1 cellular context compared by ENCODE assay signal in the genomic region with DNA sequence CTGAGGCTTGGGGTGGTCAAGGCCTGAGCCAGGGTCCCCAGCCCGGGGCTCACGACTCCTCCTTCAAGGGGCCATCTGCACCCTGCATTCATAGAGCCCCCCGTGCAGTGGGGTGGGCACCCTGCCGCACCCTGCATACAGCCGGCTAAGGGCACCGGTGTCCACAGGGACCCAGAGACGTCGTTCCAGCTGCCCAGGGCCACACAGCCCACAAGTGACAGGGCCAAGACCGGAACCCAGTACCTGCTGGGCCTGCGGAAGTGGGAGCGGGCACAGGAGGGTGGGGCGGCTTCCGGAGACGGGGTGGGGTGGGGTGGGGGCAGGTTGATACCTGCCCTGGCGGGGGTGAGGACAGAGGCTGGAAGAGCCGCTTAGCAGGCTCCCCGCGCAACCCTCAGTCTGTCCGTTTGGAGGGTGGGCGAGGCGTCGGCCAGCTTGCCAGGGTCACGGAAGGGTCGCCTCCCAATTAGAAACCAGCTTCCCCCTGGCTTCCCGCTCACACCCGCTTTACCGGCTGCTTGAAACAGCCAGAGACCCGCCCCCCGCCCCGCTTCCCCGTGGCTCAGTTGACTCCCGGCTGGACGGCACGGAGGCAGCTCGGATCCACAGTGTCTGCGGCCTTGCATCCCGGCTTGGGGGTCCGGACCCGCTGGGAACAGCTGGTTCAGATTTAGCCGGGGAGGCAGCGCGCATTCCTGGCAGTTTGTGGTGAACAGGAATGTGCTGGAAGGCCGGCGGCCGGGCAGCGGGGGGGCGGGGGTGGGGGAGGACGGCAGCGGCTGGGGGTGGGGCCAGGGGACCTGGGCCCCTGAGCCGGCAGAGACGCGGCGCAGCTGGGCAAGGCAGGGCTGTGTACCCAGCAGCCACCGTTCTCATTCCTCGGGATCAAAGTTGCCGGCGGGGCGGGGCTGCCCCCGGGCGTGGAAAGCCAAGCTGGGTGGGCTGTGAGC.
A peak's percentile ranks its signal among the peaks of the same experiment; 100 is the strongest.
TF ChIP-seq lines count a peak whose summit lies in the region.

No MANE protein-coding gene starts in this region.

TF ChIP-seq in GM12878, 131 proteins besides CTCF, POLR2A, EP300 and RAD21 (continued from another document):
- TF ChIP-seq ZBTB40 (IDR thresholded peaks at IDR 0.05; ENCODE audit: borderline replicate concordance) (peak; percentile 75), FOS (IDR thresholded peaks at IDR 0.05; ENCODE audit: borderline replicate concordance, extremely low read depth, insufficient read length) (no peak), HSF1 (IDR thresholded peaks at IDR 0.05; ENCODE audit: low read depth, low read length) (no peak), JUNB (IDR thresholded peaks at IDR 0.05) (no peak), ZBTB11 (CRISPR knock-in tag; IDR thresholded peaks at IDR 0.05) (peak; percentile 48; the same call in 1 of the 2 replicates), CBX3 (IDR thresholded peaks at IDR 0.05; ENCODE audit: borderline replicate concordance, low read depth) (no peak), ZNF384 (IDR thresholded peaks at IDR 0.05; ENCODE audit: borderline replicate concordance, low read depth, low read length) (no peak), EED (IDR thresholded peaks at IDR 0.05; ENCODE audit: low read depth) (peak; percentile 41; the same call in 1 of the 2 replicates), NR2F1 (conservative IDR thresholded peaks at IDR 0.05) (peak; percentile 65; the same call in 1 of the 2 replicates), KDM1A (IDR thresholded peaks at IDR 0.05; ENCODE audit: borderline replicate concordance) (no peak), RAD51 (IDR thresholded peaks at IDR 0.05) (no peak), FOXM1 (IDR thresholded peaks at IDR 0.05; ENCODE audit: low read depth, low read length) (no peak), IKZF2 (IDR thresholded peaks at IDR 0.05) (peak; percentile 12 to 66; a peak in 1 of 4 replicates), NR2C2 (IDR thresholded peaks at IDR 0.05; ENCODE audit: borderline replicate concordance, control insufficient read depth, insufficient read length, low read depth) (no peak), NR2C1 (IDR thresholded peaks at IDR 0.05) (no peak), GABPA (IDR thresholded peaks at IDR 0.05; ENCODE audit: low read depth) (peak; percentile 78; the same call in 1 of the 2 replicates)
- TF ChIP-seq, protein P1, sequence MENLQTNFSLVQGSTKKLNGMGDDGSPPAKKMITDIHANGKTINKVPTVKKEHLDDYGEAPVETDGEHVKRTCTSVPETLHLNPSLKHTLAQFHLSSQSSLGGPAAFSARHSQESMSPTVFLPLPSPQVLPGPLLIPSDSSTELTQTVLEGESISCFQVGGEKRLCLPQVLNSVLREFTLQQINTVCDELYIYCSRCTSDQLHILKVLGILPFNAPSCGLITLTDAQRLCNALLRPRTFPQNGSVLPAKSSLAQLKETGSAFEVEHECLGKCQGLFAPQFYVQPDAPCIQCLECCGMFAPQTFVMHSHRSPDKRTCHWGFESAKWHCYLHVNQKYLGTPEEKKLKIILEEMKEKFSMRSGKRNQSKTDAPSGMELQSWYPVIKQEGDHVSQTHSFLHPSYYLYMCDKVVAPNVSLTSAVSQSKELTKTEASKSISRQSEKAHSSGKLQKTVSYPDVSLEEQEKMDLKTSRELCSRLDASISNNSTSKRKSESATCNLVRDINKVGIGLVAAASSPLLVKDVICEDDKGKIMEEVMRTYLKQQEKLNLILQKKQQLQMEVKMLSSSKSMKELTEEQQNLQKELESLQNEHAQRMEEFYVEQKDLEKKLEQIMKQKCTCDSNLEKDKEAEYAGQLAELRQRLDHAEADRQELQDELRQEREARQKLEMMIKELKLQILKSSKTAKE (IDR thresholded peaks at IDR 0.05; ENCODE audit: low read depth, poor library complexity, severe bottlenecking) = no peak
- TF ChIP-seq, protein P2, sequence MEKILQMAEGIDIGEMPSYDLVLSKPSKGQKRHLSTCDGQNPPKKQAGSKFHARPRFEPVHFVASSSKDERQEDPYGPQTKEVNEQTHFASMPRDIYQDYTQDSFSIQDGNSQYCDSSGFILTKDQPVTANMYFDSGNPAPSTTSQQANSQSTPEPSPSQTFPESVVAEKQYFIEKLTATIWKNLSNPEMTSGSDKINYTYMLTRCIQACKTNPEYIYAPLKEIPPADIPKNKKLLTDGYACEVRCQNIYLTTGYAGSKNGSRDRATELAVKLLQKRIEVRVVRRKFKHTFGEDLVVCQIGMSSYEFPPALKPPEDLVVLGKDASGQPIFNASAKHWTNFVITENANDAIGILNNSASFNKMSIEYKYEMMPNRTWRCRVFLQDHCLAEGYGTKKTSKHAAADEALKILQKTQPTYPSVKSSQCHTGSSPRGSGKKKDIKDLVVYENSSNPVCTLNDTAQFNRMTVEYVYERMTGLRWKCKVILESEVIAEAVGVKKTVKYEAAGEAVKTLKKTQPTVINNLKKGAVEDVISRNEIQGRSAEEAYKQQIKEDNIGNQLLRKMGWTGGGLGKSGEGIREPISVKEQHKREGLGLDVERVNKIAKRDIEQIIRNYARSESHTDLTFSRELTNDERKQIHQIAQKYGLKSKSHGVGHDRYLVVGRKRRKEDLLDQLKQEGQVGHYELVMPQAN (conservative IDR thresholded peaks at IDR 0.05) = no peak; the same call in none of the 2 replicates
- TF ChIP-seq, protein P3, sequence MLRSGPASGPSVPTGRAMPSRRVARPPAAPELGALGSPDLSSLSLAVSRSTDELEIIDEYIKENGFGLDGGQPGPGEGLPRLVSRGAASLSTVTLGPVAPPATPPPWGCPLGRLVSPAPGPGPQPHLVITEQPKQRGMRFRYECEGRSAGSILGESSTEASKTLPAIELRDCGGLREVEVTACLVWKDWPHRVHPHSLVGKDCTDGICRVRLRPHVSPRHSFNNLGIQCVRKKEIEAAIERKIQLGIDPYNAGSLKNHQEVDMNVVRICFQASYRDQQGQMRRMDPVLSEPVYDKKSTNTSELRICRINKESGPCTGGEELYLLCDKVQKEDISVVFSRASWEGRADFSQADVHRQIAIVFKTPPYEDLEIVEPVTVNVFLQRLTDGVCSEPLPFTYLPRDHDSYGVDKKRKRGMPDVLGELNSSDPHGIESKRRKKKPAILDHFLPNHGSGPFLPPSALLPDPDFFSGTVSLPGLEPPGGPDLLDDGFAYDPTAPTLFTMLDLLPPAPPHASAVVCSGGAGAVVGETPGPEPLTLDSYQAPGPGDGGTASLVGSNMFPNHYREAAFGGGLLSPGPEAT (IDR thresholded peaks at IDR 0.05; ENCODE audit: low read depth) = 0 out of 2 replicates have a peak, but pooled peaks have one; percentile 27
- TF ChIP-seq, protein P4, sequence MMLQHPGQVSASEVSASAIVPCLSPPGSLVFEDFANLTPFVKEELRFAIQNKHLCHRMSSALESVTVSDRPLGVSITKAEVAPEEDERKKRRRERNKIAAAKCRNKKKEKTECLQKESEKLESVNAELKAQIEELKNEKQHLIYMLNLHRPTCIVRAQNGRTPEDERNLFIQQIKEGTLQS (IDR thresholded peaks at IDR 0.05; ENCODE audit: borderline replicate concordance, extremely low read depth, low read depth, low read length) = no peak
